ENCODE assay signal across 12 cellular contexts in genomic region chr2:42196070-42196402, GRCh38. TPM values are rescaled to one million over a fixed set of nuclear protein-coding genes. Genes with fewer than 3 reads are reported as not detected.
DNase-seq lines count a peak whose midpoint lies in the region; ATAC-seq, FAIRE-seq and TF ChIP-seq lines count a peak whose summit lies in the region.
"Had no signal": no experiment of that assay in that cellular context is flagged by ENCODE, and none has a peak within 500 bp of the region (broad histone marks: within the 10 kb centered on the region; RNA-seq: fewer than 3 reads in every experiment).

No MANE protein-coding gene starts in this region.

- TF ChIP-seq RAD21 in K562 (CRISPR knock-in tag; conservative IDR thresholded peaks at IDR 0.05 in 1 of 2, IDR thresholded peaks at IDR 0.05 in 1 of 2), result no peak

- 0 out of 2 replicates have a peak, but pooled peaks cover 8% of the 10 kb centered on the region for H4K20me1 ChIP-seq in K562 (replicated peaks; ENCODE audit: control insufficient read depth, insufficient read depth, low read length)

- no peak for TF ChIP-seq CTCF in BE2C (IDR thresholded peaks at IDR 0.05; ENCODE audit: low read depth, low read length)
- TF ChIP-seq CTCF in K562 (IDR thresholded peaks at IDR 0.05 in 2 of 3, conservative IDR thresholded peaks at IDR 0.05 in 1 of 3; ENCODE audit: insufficient read depth in 2 of 3, low read depth in 1 of 3, low read length in 3 of 3), result no peak
- no peak for TF ChIP-seq CTCF in esophagus muscularis mucosa (IDR thresholded peaks at IDR 0.05)
- no peak for TF ChIP-seq CTCF in endothelial cell (IDR thresholded peaks at IDR 0.05; ENCODE audit: unreplicated experiment)

- intact Hi-C loops in K562 (cut with micrococcal nuclease) (loop anchor here (1.0 to 10.0 kb wide), 4 partner anchors 43 to 321 kb away; partner anchors contain the start of gene COX7A2L), esophagus muscularis mucosa (cut with DNase I) (loop anchor here (5.0 kb wide), 1 partner anchor 99 kb away; no protein-coding TSS in a partner anchor)
- intact Hi-C loops in naive thymus-derived CD4-positive, alpha-beta T cell (cut with micrococcal nuclease), result loop anchor here (1.0 to 5.0 kb wide), 12 partner anchors 10 to 356 kb away; partner anchors contain the start of genes EML4 (in 2 of the 2) and COX7A2L (in 1 of the 2)

- H3K4me3 ChIP-seq in BE2C (ENCODE audit: low read depth, low read length) (peak overlapping the region; percentile 52), K562 (no peak overlapping the region), esophagus muscularis mucosa (no peak overlapping the region)
- H3K4me3 ChIP-seq in naive thymus-derived CD4-positive, alpha-beta T cell (ENCODE audit: low read length), result no peak overlapping the region

- TF ChIP-seq EP300 in K562 (IDR thresholded peaks at IDR 0.05; ENCODE audit: low read length), result no peak
- no peak for TF ChIP-seq EP300 in esophagus muscularis mucosa (IDR thresholded peaks at IDR 0.05)

- CTCF ChIA-PET in HEK293T (lab: Yijun Ruan, JAX) (interaction anchor here (0.6 to 1.1 kb wide), 5 partner anchors 24 to 151 kb away, joined by 3 to 7 read pairs (median 4); no protein-coding TSS in a partner anchor), K562 (lab: Yijun Ruan, JAX; ENCODE audit: low intra/inter-chr PET ratio) (interaction anchor here (0.6 to 3.9 kb wide), 5 partner anchors 97 to 461 kb away, joined by 3 to 39 read pairs (median 3); no protein-coding TSS in a partner anchor)
- CTCF ChIA-PET in naive thymus-derived CD4-positive, alpha-beta T cell (lab: Charles Lee), result interaction anchor here (0.6 to 4.6 kb wide), 25 partner anchors 9 to 326 kb away, joined by 3 to 59 read pairs (median 5); no protein-coding TSS in a partner anchor

- H3K9ac ChIP-seq in K562 (ENCODE audit: insufficient read depth in 1 of 2, low read depth in 2 of 2, low read length in 2 of 2), result no peak overlapping the region

- BruUV-seq in K562 (replicated peaks; lab: Mats Ljungman, UMichigan), result no TSS peak

- peak overlapping the region; percentile 52 for H3K4me2 ChIP-seq in K562 (ENCODE audit: insufficient read depth, low read length)

- DNase-seq in BE2C (no peak), HEK293T (ENCODE audit: extremely low spot score) (no peak), K562 (ENCODE audit: extremely low read depth in 1 of 4, low spot score in 3 of 4) (no peak), esophagus muscularis mucosa (ENCODE audit: extremely low spot score) (no peak), endothelial cell (ENCODE audit: low spot score) (no peak)
- no peak for DNase-seq in naive thymus-derived CD4-positive, alpha-beta T cell
- DNase-seq: activated naive CD8-positive, alpha-beta T cell treated with anti-CD3 and anti-CD28 coated beads, Interleukin-2, amount 10 ng/mL, durations not matched to agents 7 days and 5 days; GOT3; NCI-H2107 had no signal

- ATAC-seq in K562 (no peak), HG02938 (IDR thresholded peaks at IDR 0.05; ENCODE audit: unreplicated experiment) (no peak), HG03108 (IDR thresholded peaks at IDR 0.05; ENCODE audit: unreplicated experiment) (no peak)
- ATAC-seq in naive thymus-derived CD4-positive, alpha-beta T cell, result no peak

- POLR2A ChIA-PET in HEK293T (lab: Yijun Ruan, JAX), result no interaction called here
- POLR2A ChIA-PET in K562 (lab: Yijun Ruan, JAX), result interaction anchor here (0.7 to 1.4 kb wide), 4 partner anchors 12 to 76 kb away, joined by 3 read pairs; no protein-coding TSS in a partner anchor
- POLR2A ChIA-PET in naive thymus-derived CD4-positive, alpha-beta T cell (lab: Charles Lee), result interaction anchor here (1.0 to 2.0 kb wide), 8 partner anchors 24 to 100 kb away, joined by 3 to 12 read pairs (median 6); no protein-coding TSS in a partner anchor

- in situ Hi-C loops in K562 (cut with MboI), result loop anchor here (5.0 kb wide), 1 partner anchor 99 kb away; no protein-coding TSS in a partner anchor

- FAIRE-seq in K562 (lab: Jason Lieb, UNC), result no peak
- FAIRE-seq: bronchial epithelial cell had no signal

- H3K4me1 Mint-ChIP-seq in naive thymus-derived CD4-positive, alpha-beta T cell, result peaks cover 59 to 93% (median 85%) of the 10 kb centered on the region in 7 donors
- peaks cover 14% of the 10 kb centered on the region for H3K4me1 Mint-ChIP-seq in endothelial cell (ENCODE audit: unreplicated experiment)

- H3K27me3 ChIP-seq in BE2C, result no peaks in the 10 kb centered on the region
- H3K27me3 ChIP-seq in K562 (ENCODE audit: control insufficient read depth in 2 of 2, insufficient read depth in 2 of 2, low read length in 2 of 2), result no peaks in the 10 kb centered on the region
- H3K27me3 ChIP-seq in naive thymus-derived CD4-positive, alpha-beta T cell (ENCODE audit: control insufficient read depth in 2 of 2, insufficient read depth in 2 of 2, low read length in 2 of 2), result no peaks in the 10 kb centered on the region
- H3K27me3 ChIP-seq in esophagus muscularis mucosa, result no peaks in the 10 kb centered on the region

- 40% methylated on average over 2 of the region's 2 CpGs for WGBS in K562 (ENCODE audit: insufficient coverage, low coverage, missing lambda C conversion rate)
- 98% methylated on average over 2 of the region's 2 CpGs for WGBS in esophagus muscularis mucosa

- peaks cover 0 to 21% (median 5%) of the 10 kb centered on the region in 5 donors for H3K36me3 Mint-ChIP-seq in naive thymus-derived CD4-positive, alpha-beta T cell
- no peaks in the 10 kb centered on the region for H3K36me3 Mint-ChIP-seq in endothelial cell (ENCODE audit: low read depth, unreplicated experiment)

- peak overlapping the region; percentile 46; the same call in 1 of the 3 replicates for H3K27ac ChIP-seq in K562 (ENCODE audit: extremely low read depth, low read depth, low read length)
- H3K27ac ChIP-seq in naive thymus-derived CD4-positive, alpha-beta T cell (ENCODE audit: low read depth, low read length), result no peak overlapping the region
- no peak overlapping the region for H3K27ac ChIP-seq in esophagus muscularis mucosa (replicated peaks in 1 of 4)

- TF ChIP-seq POLR2A in K562 (conservative IDR thresholded peaks at IDR 0.05) (no peak), esophagus muscularis mucosa (IDR thresholded peaks at IDR 0.05; ENCODE audit: low read depth) (no peak)

- H3K36me3 ChIP-seq in BE2C, result no peaks in the 10 kb centered on the region; the same call in 1 of the 2 replicates
- no peaks in the 10 kb centered on the region for H3K36me3 ChIP-seq in K562 (ENCODE audit: control insufficient read depth, insufficient read depth, low read length)
- no peaks in the 10 kb centered on the region for H3K36me3 ChIP-seq in naive thymus-derived CD4-positive, alpha-beta T cell (ENCODE audit: control insufficient read depth in 2 of 3, insufficient read depth in 3 of 3, low read length in 3 of 3)
- H3K36me3 ChIP-seq in esophagus muscularis mucosa, result no peaks in the 10 kb centered on the region

- H3K9me1 ChIP-seq in K562 (ENCODE audit: control insufficient read depth, insufficient read depth, low read length), result no peaks in the 10 kb centered on the region

- peaks cover 0 to 1% (median 0%) of the 10 kb centered on the region in 11 donors for H3K9me3 Mint-ChIP-seq in naive thymus-derived CD4-positive, alpha-beta T cell
- no peaks in the 10 kb centered on the region for H3K9me3 Mint-ChIP-seq in endothelial cell (ENCODE audit: unreplicated experiment)
- H3K9me3 Mint-ChIP-seq: activated naive CD8-positive, alpha-beta T cell treated with anti-CD3 and anti-CD28 coated beads, Interleukin-2, amount 10 ng/mL, durations not matched to agents 7 days and 5 days had no signal

- H2AFZ ChIP-seq in K562 (ENCODE audit: low read depth, low read length), result no peak overlapping the region

- peak overlapping the region in 8 of 9 donors; percentile 17 to 91 (median 74) for H3K27ac Mint-ChIP-seq in naive thymus-derived CD4-positive, alpha-beta T cell
- no peak overlapping the region for H3K27ac Mint-ChIP-seq in endothelial cell (ENCODE audit: unreplicated experiment)
- H3K27ac Mint-ChIP-seq: activated naive CD8-positive, alpha-beta T cell treated with anti-CD3 and anti-CD28 coated beads, Interleukin-2, amount 10 ng/mL, durations not matched to agents 7 days and 5 days had no signal

- H3K4me3 Mint-ChIP-seq in naive thymus-derived CD4-positive, alpha-beta T cell, result peak overlapping the region in 4 of 10 donors; percentile 10 to 65 (median 46)
- H3K4me3 Mint-ChIP-seq in endothelial cell (ENCODE audit: unreplicated experiment), result no peak overlapping the region
- H3K4me3 Mint-ChIP-seq: activated naive CD8-positive, alpha-beta T cell treated with anti-CD3 and anti-CD28 coated beads, Interleukin-2, amount 10 ng/mL, durations not matched to agents 7 days and 5 days had no signal

- H3K9me3 ChIP-seq in BE2C (no peaks in the 10 kb centered on the region), K562 (replicated peaks; ENCODE audit: control insufficient read depth, insufficient read depth, low read depth, low read length) (no peaks in the 10 kb centered on the region), esophagus muscularis mucosa (no peaks in the 10 kb centered on the region)
- no peaks in the 10 kb centered on the region for H3K9me3 ChIP-seq in naive thymus-derived CD4-positive, alpha-beta T cell (ENCODE audit: control insufficient read depth in 2 of 3, low read length in 3 of 3)

- H3K4me1 ChIP-seq in BE2C, result peaks cover 39% of the 10 kb centered on the region
- peaks cover 4 to 10% of the 10 kb centered on the region in 2 experiments; a peak in 3 of 5 replicates for H3K4me1 ChIP-seq in K562 (replicated peaks in 1 of 2; ENCODE audit: control insufficient read depth in 2 of 2, insufficient read depth in 2 of 2, low read length in 2 of 2)
- H3K4me1 ChIP-seq in naive thymus-derived CD4-positive, alpha-beta T cell (ENCODE audit: control insufficient read depth in 2 of 2, insufficient read depth in 2 of 2, low read length in 2 of 2), result peaks cover 42 to 51% of the 10 kb centered on the region in 2 donors
- H3K4me1 ChIP-seq in esophagus muscularis mucosa, result peaks cover 12 to 32% (median 27%) of the 10 kb centered on the region in 4 donors

- peaks cover 17% of the 10 kb centered on the region; the same call in 2 of the 3 replicates for H3K79me2 ChIP-seq in K562 (ENCODE audit: control insufficient read depth, insufficient read depth, low read length)

- H3K27me3 Mint-ChIP-seq in naive thymus-derived CD4-positive, alpha-beta T cell, result no peaks in the 10 kb centered on the region
- peaks cover 5% of the 10 kb centered on the region for H3K27me3 Mint-ChIP-seq in endothelial cell (ENCODE audit: unreplicated experiment)
- H3K27me3 Mint-ChIP-seq: activated naive CD8-positive, alpha-beta T cell treated with anti-CD3 and anti-CD28 coated beads, Interleukin-2, amount 10 ng/mL, durations not matched to agents 7 days and 5 days had no signal

RNA-seq across cellular contexts. Expression of gene EML4, which starts 26.9 kb away (rescaled TPM):
- 128 TPM for polyA plus RNA-seq in BE2C (2012; ENCODE audit: insufficient read depth, insufficient read length, low read depth)
- total RNA-seq in K562 (2011; cell fraction: chromatin; rRNA removed; ENCODE audit: low replicate concordance), result 36.7 and 94.3 TPM in 2 replicates
- total RNA-seq in K562 (2011; cell fraction: nucleolus; rRNA removed), result 17.5 and 23.4 TPM in 2 replicates
- 36.4 and 54.7 TPM in 2 replicates for total RNA-seq in K562 (2011; cell fraction: nucleoplasm; rRNA removed)
- total RNA-seq in K562 (2014; rRNA removed), result 27.9 and 28.0 TPM in 2 replicates
- 37.7 and 41.6 TPM in 2 replicates for total RNA-seq in K562 (2014; rRNA removed; fragmentation: Illumina TruSeq; extraction: Trizol)
- 35.1 and 36.5 TPM in 2 replicates for total RNA-seq in K562 (2015; rRNA removed; fragmentation: Illumina TruSeq; extraction: Trizol)
- total RNA-seq in K562 (2021), result 40.7 and 44.5 TPM in 2 replicates
- polyA plus RNA-seq in K562 (2011; rRNA removed), result 37.5 and 48.3 TPM in 2 replicates
- polyA plus RNA-seq in K562 (2011; cell fraction: cytosol; rRNA removed), result 13.4 and 22.4 TPM in 2 replicates
- polyA plus RNA-seq in K562 (2011; cell fraction: nucleus; rRNA removed), result 44.3 and 44.7 TPM in 2 replicates
- 14.8 and 21.1 TPM in 2 replicates for polyA plus RNA-seq in K562 (2012)
- 29.6 and 36.6 TPM in 2 replicates for polyA plus RNA-seq in K562 (2014; fragmentation: Illumina TruSeq; extraction: Trizol)
- polyA plus RNA-seq in K562 (2014; fragmentation: Nextera tagmentation; extraction: Ambion mirVana), result 10 to 100 TPM; 14.7 to 15.6 TPM
- 20.7 and 22.0 TPM in 2 replicates for polyA plus RNA-seq in K562 (2014; rRNA removed)
- 74.0 and 88.5 TPM in 2 replicates for polyA minus RNA-seq in K562 (2011; rRNA and poly(A)+ RNA removed)
- 21.9 and 24.6 TPM in 2 replicates for polyA minus RNA-seq in K562 (2011; cell fraction: cytosol; rRNA and poly(A)+ RNA removed)
- polyA minus RNA-seq in K562 (2011; cell fraction: nucleus; rRNA and poly(A)+ RNA removed), result 26.9 and 36.1 TPM in 2 replicates
- 100 to 1,000 TPM in 4 of 5 experiments, 10 to 100 TPM in 1; 91.1 to 167 (median 143) TPM for total RNA-seq in naive thymus-derived CD4-positive, alpha-beta T cell
- 10 to 100 TPM; 64.9 to 69.3 TPM for polyA plus RNA-seq in naive thymus-derived CD4-positive, alpha-beta T cell
- total RNA-seq in esophagus muscularis mucosa, result 10 to 100 TPM; 14.5 to 23.2 (median 17.8) TPM
- 49.7 TPM for total RNA-seq in endothelial cell (ENCODE audit: unreplicated experiment)
